Comparison of ENCODE assay signal across 10 cellular contexts in the genomic region with DNA sequence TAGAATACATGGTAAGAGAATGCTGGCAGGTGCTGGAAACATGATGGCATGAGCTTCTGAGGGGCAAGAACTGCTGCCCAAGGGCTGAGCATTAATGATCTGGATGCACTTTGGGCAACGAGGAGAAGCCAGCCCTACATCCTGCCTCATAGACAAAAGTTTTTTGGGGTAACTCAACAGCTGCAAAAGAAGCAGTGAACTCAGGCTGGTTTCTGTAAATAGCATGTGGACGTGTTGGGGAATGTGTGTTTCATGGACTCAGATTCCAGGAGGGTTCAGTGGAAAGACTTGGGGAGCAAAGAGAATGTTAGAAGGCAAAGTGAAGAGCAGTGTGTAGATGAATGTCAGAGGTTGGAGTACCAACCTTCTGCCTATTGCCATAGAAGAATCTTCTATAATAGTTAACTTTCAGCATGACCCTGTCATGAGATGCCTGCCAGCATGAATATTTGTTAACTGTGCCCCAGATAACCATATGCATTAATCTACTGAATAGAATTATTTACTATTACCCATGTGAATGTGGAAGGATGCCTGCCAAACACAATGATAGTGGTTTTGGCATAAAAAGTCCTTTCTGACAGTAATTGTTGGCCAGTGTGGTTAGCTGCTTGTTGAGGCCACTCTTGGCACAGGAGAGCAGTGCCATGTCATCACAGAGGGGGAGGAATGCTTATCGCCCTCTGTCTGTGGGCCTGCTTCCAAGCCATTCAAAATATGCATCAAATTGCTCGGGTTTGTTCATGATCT.
DNase-seq lines count a peak whose midpoint lies in the region; TF ChIP-seq lines count a peak whose summit lies in the region.
"Had no signal": no experiment of that assay in that cellular context is flagged by ENCODE, and none has a peak within 500 bp of the region (broad histone marks: within the 10 kb centered on the region; RNA-seq: fewer than 3 reads in every experiment).

No MANE protein-coding gene starts in this region.

- H3K9me3 ChIP-seq in left ventricle myocardium inferior (replicated peaks) (no peaks in the 10 kb centered on the region), esophagus muscularis mucosa (no peaks in the 10 kb centered on the region)

- 59% methylated on average over 4 of the region's 4 CpGs for WGBS in esophagus muscularis mucosa

- DNase-seq in HT1080 (ENCODE audit: low read depth) (peak; percentile 83), amniotic epithelial cell (ENCODE audit: low read depth) (peak; percentile 90), left ventricle myocardium inferior (peak; percentile 17), substantia nigra (lab: John Stamatoyannopoulos, UW) (peak in 36 of 49 donors; percentile 1 to 79 (median 24)), esophagus muscularis mucosa (ENCODE audit: extremely low spot score) (no peak), NCI-H1436 (lab: John Stamatoyannopoulos, UW) (no peak), NCI-H2107 (lab: John Stamatoyannopoulos, UW) (no peak), GDM1 (lab: John Stamatoyannopoulos, UW) (no peak)
- DNase-seq: effector CD4-positive, alpha-beta T cell; stimulated activated CD4-positive, alpha-beta T cell treated with anti-CD3 and anti-CD28 coated beads, Interleukin-1b, Interleukin-23, amount 100 ng/mL, for 48 hours had no signal

- H3K27ac ChIP-seq in left ventricle myocardium inferior (replicated peaks) (peak overlapping the region; percentile 53), substantia nigra (ENCODE audit: low read depth, low read length, poor library complexity, severe bottlenecking) (no peak overlapping the region), esophagus muscularis mucosa (replicated peaks in 1 of 4) (peak overlapping the region in 2 of 4 donors; percentile 4 to 33)

- H3K4me3 ChIP-seq in left ventricle myocardium inferior (no peak overlapping the region), esophagus muscularis mucosa (no peak overlapping the region)

- H3K27me3 ChIP-seq in left ventricle myocardium inferior (ENCODE audit: low read depth), result no peaks in the 10 kb centered on the region
- no peaks in the 10 kb centered on the region for H3K27me3 ChIP-seq in esophagus muscularis mucosa

- no peak for TF ChIP-seq POLR2A in esophagus muscularis mucosa (IDR thresholded peaks at IDR 0.05; ENCODE audit: low read depth)

- TF ChIP-seq EP300 in esophagus muscularis mucosa (IDR thresholded peaks at IDR 0.05), result no peak

- intact Hi-C loops in left ventricle myocardium inferior (cut with micrococcal nuclease) (no loop called here), esophagus muscularis mucosa (cut with DNase I) (no loop called here)

- H3K4me1 ChIP-seq in left ventricle myocardium inferior, result peaks cover 73% of the 10 kb centered on the region
- H3K4me1 ChIP-seq in esophagus muscularis mucosa, result peaks cover 23 to 38% (median 28%) of the 10 kb centered on the region in 4 donors

- TF ChIP-seq CTCF in left ventricle myocardium inferior (IDR thresholded peaks at IDR 0.05; ENCODE audit: borderline replicate concordance), result peak; percentile 27
- peak in 1 of 3 experiments; percentile 6 for TF ChIP-seq CTCF in esophagus muscularis mucosa (IDR thresholded peaks at IDR 0.05)

- H3K36me3 ChIP-seq in left ventricle myocardium inferior (no peaks in the 10 kb centered on the region), esophagus muscularis mucosa (no peaks in the 10 kb centered on the region)

Comparison
In these comparisons a context has a peak if more than half of its experiments do, and no peak if none do; other contexts are left out.
1. DNase-seq: peak in HT1080 (single experiment), amniotic epithelial cell (single experiment), left ventricle myocardium inferior (single experiment) and substantia nigra (36 of 49); none in esophagus muscularis mucosa (single experiment), NCI-H1436 (single experiment), NCI-H2107 (single experiment) and GDM1 (single experiment).